ENCODE assay signal across 1 cellular context in genomic region chr16:72978212-72978611, GRCh38.
TF ChIP-seq lines count a peak whose summit lies in the region.

No MANE protein-coding gene starts in this region.

TF ChIP-seq in liver, 16 proteins besides CTCF, POLR2A, EP300 and RAD21 (continued from another document):
- TF ChIP-seq ZBTB33 (IDR thresholded peaks at IDR 0.05), result peak; percentile 22
- peak; percentile 49 to 57 for TF ChIP-seq HNF4A (conservative IDR thresholded peaks at IDR 0.05)
- TF ChIP-seq RXRA (IDR thresholded peaks at IDR 0.05), result peak in 1 of 2 donors; percentile 68
- TF ChIP-seq ATF3 (IDR thresholded peaks at IDR 0.05), result peak; percentile 85
- no peak for TF ChIP-seq TAF1 (conservative IDR thresholded peaks at IDR 0.05)
- TF ChIP-seq EGR1 (IDR thresholded peaks at IDR 0.05; ENCODE audit: low read depth in 2 of 2), result peak in 1 of 2 donors; percentile 75
- peak; percentile 39 to 59 for TF ChIP-seq JUND (IDR thresholded peaks at IDR 0.05)
- no peak for TF ChIP-seq REST (IDR thresholded peaks at IDR 0.05)
- TF ChIP-seq HNF4G (IDR thresholded peaks at IDR 0.05), result no peak
- peak; percentile 26 for TF ChIP-seq YY1 (IDR thresholded peaks at IDR 0.05)
- TF ChIP-seq FOXA2 (IDR thresholded peaks at IDR 0.05), result no peak
- TF ChIP-seq MAX (IDR thresholded peaks at IDR 0.05), result peak; percentile 46
- peak; percentile 37 for TF ChIP-seq SP1 (IDR thresholded peaks at IDR 0.05)
- TF ChIP-seq GABPA (IDR thresholded peaks at IDR 0.05 in 1 of 2, conservative IDR thresholded peaks at IDR 0.05 in 1 of 2), result peak in 1 of 2 donors; percentile 30
- no peak for TF ChIP-seq FOXA1 (IDR thresholded peaks at IDR 0.05)
